8 cellular contexts compared by ENCODE assay signal in the genomic region with DNA sequence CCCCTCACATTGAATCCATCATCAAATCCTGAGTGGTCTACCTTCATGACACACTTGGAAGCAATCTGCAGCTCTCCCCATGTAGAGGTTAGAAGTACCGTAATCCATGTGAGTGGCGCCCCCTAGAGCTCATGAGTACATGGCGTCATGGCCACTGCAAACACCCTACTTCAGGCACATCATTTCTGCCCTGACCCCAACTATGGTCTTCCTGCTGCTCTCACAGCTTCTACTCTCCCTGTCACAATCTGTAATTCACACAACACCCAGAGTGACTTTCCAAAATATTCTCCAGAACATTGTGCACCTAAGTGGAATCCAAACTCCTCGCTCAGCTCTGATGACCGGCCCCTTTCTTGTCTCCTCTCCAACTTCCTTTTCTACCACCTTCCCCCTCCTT.
A peak's percentile ranks its signal among the peaks of the same experiment; 100 is the strongest.
DNase-seq lines count a peak whose midpoint lies in the region; ATAC-seq and TF ChIP-seq lines count a peak whose summit lies in the region.

No MANE protein-coding gene starts in this region.

- H3K27me3 ChIP-seq in H7 (ENCODE audit: control insufficient read depth, insufficient read depth, low read length) (no peaks in the 10 kb centered on the region; the same call in 1 of the 2 replicates), lung (ENCODE audit: control insufficient read depth, insufficient read depth) (no peaks in the 10 kb centered on the region)

- WGBS in lung, 2 donors, result 27 to 46% methylated on average over 5 of the region's 5 CpGs

- DNase-seq in H7, result peak; percentile 75
- peak; percentile 55 for DNase-seq in NCI-H1105 treated with DMSO at 0.1 percent for 48 hours (lab: John Stamatoyannopoulos, UW)
- peak; percentile 91 for DNase-seq in choroid plexus epithelial cell (ENCODE audit: low read depth)
- DNase-seq in lung (ENCODE audit: low spot score), result peak; percentile 53
- peak; percentile 27 to 38 for DNase-seq in stimulated activated CD8-positive, alpha-beta memory T cell treated with anti-CD3 and anti-CD28 coated beads, Interleukin-15, amount 100 ng/mL, for 4 hours (ENCODE audit: low read depth in 2 of 2)

- no peak overlapping the region for H3K27ac ChIP-seq in lung (ENCODE audit: low read depth in 1 of 2, low read length in 1 of 2)

- H3K36me3 ChIP-seq in H7 (replicated peaks; ENCODE audit: control insufficient read depth, insufficient read depth, low read length), result no peaks in the 10 kb centered on the region
- H3K36me3 ChIP-seq in lung (ENCODE audit: control insufficient read depth in 2 of 2, insufficient read depth in 2 of 2, low read length in 2 of 2), result peaks cover 0 to 2% of the 10 kb centered on the region in 2 donors

- peaks cover 0 to 11% of the 10 kb centered on the region in 2 donors for H3K4me1 ChIP-seq in lung (ENCODE audit: control insufficient read depth in 2 of 2, insufficient read depth in 2 of 2, low read length in 2 of 2)

- TF ChIP-seq CTCF in GM12875 (IDR thresholded peaks at IDR 0.05; ENCODE audit: borderline replicate concordance, insufficient read depth, low read depth, low read length) (peak; percentile 83), choroid plexus epithelial cell (conservative IDR thresholded peaks at IDR 0.05; ENCODE audit: low read depth, low read length) (peak; percentile 90), lung (IDR thresholded peaks at IDR 0.05; ENCODE audit: control extremely low read depth, extremely low read depth) (peak; percentile 22)

- peak; percentile 71 to 82 for ATAC-seq in activated CD4-positive, CD25-positive, alpha-beta regulatory T cell treated with anti-CD3 and anti-CD28 coated beads, Interleukin-2, amount 50 U/mL, for 24 hours
- ATAC-seq in lung (ENCODE audit: insufficient read depth, low FRiP score), result no peak
- no peak for ATAC-seq in HG03097 (IDR thresholded peaks at IDR 0.05; ENCODE audit: low FRiP score, unreplicated experiment)

- H3K4me3 ChIP-seq in GM12875 (ENCODE audit: low read depth, low read length), result no peak overlapping the region
- no peak overlapping the region for H3K4me3 ChIP-seq in H7 (ENCODE audit: insufficient read depth, low read depth, low read length)
- H3K4me3 ChIP-seq in choroid plexus epithelial cell (ENCODE audit: low read depth, low read length), result no peak overlapping the region
- no peak overlapping the region for H3K4me3 ChIP-seq in lung

- H3K9me3 ChIP-seq in lung (ENCODE audit: control insufficient read depth in 2 of 2, insufficient read depth in 1 of 2, low read length in 1 of 2), result no peaks in the 10 kb centered on the region

Comparison
In these comparisons a context has a peak if more than half of its experiments do, and no peak if none do; other contexts are left out.
1. CTCF ChIP-seq: peak in every context shown above with its lines; median percentile 90 in choroid plexus epithelial cell; 83 in GM12875; 22 in lung.
2. DNase-seq: peak in every context shown above with its lines; median percentile 91 in choroid plexus epithelial cell; 75 in H7; 55 in NCI-H1105 treated with DMSO at 0.1 percent for 48 hours; 53 in lung; 32 in stimulated activated CD8-positive, alpha-beta memory T cell treated with anti-CD3 and anti-CD28 coated beads, Interleukin-15, amount 100 ng/mL, for 4 hours.
3. ATAC-seq: peak in activated CD4-positive, CD25-positive, alpha-beta regulatory T cell treated with anti-CD3 and anti-CD28 coated beads, Interleukin-2, amount 50 U/mL, for 24 hours (2 of 2); none in lung (single experiment) and HG03097 (single experiment).